ENCODE assay signal across 10 cellular contexts in genomic region chr11:130179396-130180306, GRCh38. TPM values are rescaled to one million over a fixed set of nuclear protein-coding genes. Genes with fewer than 3 reads are reported as not detected.
DNase-seq lines count a peak whose midpoint lies in the region; TF ChIP-seq lines count a peak whose summit lies in the region.
"Had no signal": no experiment of that assay in that cellular context is flagged by ENCODE, and none has a peak within 500 bp of the region (broad histone marks: within the 10 kb centered on the region; RNA-seq: fewer than 3 reads in every experiment).

No MANE protein-coding gene starts in this region.

- H3F3A ChIP-seq in MM.1S (ENCODE audit: insufficient read depth, low read length), result peaks cover 51% of the 10 kb centered on the region

- H3K27me3 ChIP-seq in MM.1S (replicated peaks; ENCODE audit: insufficient read depth, low read length) (no peaks in the 10 kb centered on the region), OCI-LY3 (ENCODE audit: low read depth, low read length) (no peaks in the 10 kb centered on the region), suprapubic skin (no peaks in the 10 kb centered on the region)

- H3K9me3 ChIP-seq in MM.1S (replicated peaks; ENCODE audit: insufficient read depth, low read length) (no peaks in the 10 kb centered on the region), OCI-LY3 (ENCODE audit: insufficient read depth, low read length) (peaks cover 6% of the 10 kb centered on the region; the same call in 1 of the 2 replicates), suprapubic skin (no peaks in the 10 kb centered on the region)

- no peak overlapping the region for H3K4me3 ChIP-seq in MM.1S (ENCODE audit: low read length)
- peak overlapping the region; percentile 73 for H3K4me3 ChIP-seq in OCI-LY3 (ENCODE audit: low read length)
- no peak overlapping the region for H3K4me3 ChIP-seq in suprapubic skin

- H3K27ac ChIP-seq in MM.1S (ENCODE audit: low read length) (peak overlapping the region; percentile 95), OCI-LY3 (ENCODE audit: low read length) (peak overlapping the region; percentile 83), suprapubic skin (peak overlapping the region; percentile 79)

- WGBS in suprapubic skin, result 65% methylated on average over 21 of the region's 21 CpGs

- H3K4me1 ChIP-seq in MM.1S (ENCODE audit: low read length), result peaks cover 55% of the 10 kb centered on the region
- peaks cover 49% of the 10 kb centered on the region for H3K4me1 ChIP-seq in OCI-LY3 (ENCODE audit: low read length)
- H3K4me1 ChIP-seq in suprapubic skin, result peaks cover 52% of the 10 kb centered on the region

- DNase-seq in MM.1S (peak; percentile 13), kidney glomerular epithelial cell (lab: John Stamatoyannopoulos, UW) (peak; percentile 51), suprapubic skin (ENCODE audit: low spot score in 2 of 2) (no peak), AG08395 (ENCODE audit: low spot score) (no peak), GM19238 (ENCODE audit: insufficient read length, low spot score) (no peak), NCI-H1930 (lab: John Stamatoyannopoulos, UW) (no peak)
- DNase-seq: activated CD8-positive, alpha-beta memory T cell treated with anti-CD3 and anti-CD28 coated beads, Interleukin-2, amount 50 U/mL, for 48 hours; NCI-H446 treated with DMSO at 0.1 percent for 48 hours; T-helper 17 cell had no signal

- no peak for TF ChIP-seq CTCF in MM.1S (IDR thresholded peaks at IDR 0.05; ENCODE audit: low read length)
- no peak for TF ChIP-seq CTCF in OCI-LY3 (IDR thresholded peaks at IDR 0.05; ENCODE audit: low read depth, low read length)
- TF ChIP-seq CTCF in suprapubic skin (IDR thresholded peaks at IDR 0.05), result no peak

- no peaks in the 10 kb centered on the region for H3K36me3 ChIP-seq in MM.1S (replicated peaks; ENCODE audit: insufficient read depth, low read length)
- H3K36me3 ChIP-seq in OCI-LY3 (replicated peaks; ENCODE audit: low read depth, low read length), result peaks cover 9% of the 10 kb centered on the region
- H3K36me3 ChIP-seq in suprapubic skin, result no peaks in the 10 kb centered on the region

- H3K9ac ChIP-seq in MM.1S (ENCODE audit: low read length), result peak overlapping the region; percentile 29; the same call in 1 of the 2 replicates
- H3K9ac ChIP-seq in OCI-LY3 (ENCODE audit: low read length), result peak overlapping the region; percentile 52; the same call in 1 of the 2 replicates

- H3K79me2 ChIP-seq in MM.1S (ENCODE audit: low read length) (peaks cover 86% of the 10 kb centered on the region), OCI-LY3 (ENCODE audit: low read length) (peaks cover 84% of the 10 kb centered on the region)

- H4K20me1 ChIP-seq in MM.1S (ENCODE audit: insufficient read depth, low read length), result no peaks in the 10 kb centered on the region
- peaks cover 38% of the 10 kb centered on the region for H4K20me1 ChIP-seq in OCI-LY3 (ENCODE audit: insufficient read depth, low read length)

- no peak overlapping the region for H2AFZ ChIP-seq in MM.1S (ENCODE audit: low read length)
- no peak overlapping the region for H2AFZ ChIP-seq in OCI-LY3 (ENCODE audit: low read depth, low read length)

- no peaks in the 10 kb centered on the region for H3K9me2 ChIP-seq in MM.1S (replicated peaks; ENCODE audit: insufficient read depth, low read length)

- no peak for TF ChIP-seq POLR2A in suprapubic skin (IDR thresholded peaks at IDR 0.05)

- peak overlapping the region; percentile 93 for H3K4me2 ChIP-seq in MM.1S (ENCODE audit: low read depth, low read length)
- H3K4me2 ChIP-seq in OCI-LY3 (ENCODE audit: low read length), result peak overlapping the region; percentile 96

- TF ChIP-seq EP300 in suprapubic skin (IDR thresholded peaks at IDR 0.05), result no peak

RNA-seq across cellular contexts. Expression of gene ST14, which starts 20.1 kb away (rescaled TPM):
- 100 to 1,000 TPM in 1 of 4 donors, 10 to 100 TPM in 3; 71.9 to 109 (median 84.6) TPM for total RNA-seq in suprapubic skin

Comparison
In these comparisons a context has a peak if more than half of its experiments do, and no peak if none do; other contexts are left out.
1. DNase-seq: peak in MM.1S (single experiment) and kidney glomerular epithelial cell (single experiment); none in suprapubic skin (0 of 2), AG08395 (single experiment), GM19238 (single experiment) and NCI-H1930 (0 of 2).
2. Peak in every context shown above with its lines, with median percentiles within 50 percentile points of each other: H3K27ac ChIP-seq.